In genomic region chr1:15154480-15155036, GRCh38 we compare ENCODE assay signal across 8 cellular contexts. TPM values are rescaled to one million over a fixed set of nuclear protein-coding genes. Genes with fewer than 3 reads are reported as not detected.
DNase-seq lines count a peak whose midpoint lies in the region; TF ChIP-seq lines count a peak whose summit lies in the region.

No MANE protein-coding gene starts in this region.

- intact Hi-C loops in thyroid gland (cut with DNase I), result no loop called here

- in situ Hi-C loops in brain microvascular endothelial cell (cut with HindIII; ENCODE audit: low pct_ligation_motif_present, low sequenced_read_pairs), result no loop called here

- TF ChIP-seq POLR2A in thyroid gland (IDR thresholded peaks at IDR 0.05), result no peak

- TF ChIP-seq CTCF in brain microvascular endothelial cell (IDR thresholded peaks at IDR 0.05; ENCODE audit: low read depth, low read length, missing control alignments), result no peak
- TF ChIP-seq CTCF in thyroid gland (IDR thresholded peaks at IDR 0.05), result no peak

- no peaks in the 10 kb centered on the region for H3K27me3 ChIP-seq in brain microvascular endothelial cell (replicated peaks)
- no peaks in the 10 kb centered on the region for H3K27me3 ChIP-seq in thyroid gland

- peaks cover 0 to 14% of the 10 kb centered on the region in 2 donors for H3K4me1 ChIP-seq in thyroid gland

- no peak overlapping the region for H3K27ac ChIP-seq in brain microvascular endothelial cell
- H3K27ac ChIP-seq in thyroid gland, result peak overlapping the region in 1 of 3 donors; percentile 46

- no peaks in the 10 kb centered on the region for H3K9me3 ChIP-seq in thyroid gland

- WGBS in thyroid gland, 2 donors, result 1 to 3% methylated on average over 10 to 25 of the region's 37 CpGs

- peak; percentile 9 for DNase-seq in stimulated activated CD4-positive, alpha-beta T cell treated with anti-CD3 and anti-CD28 coated beads, Interleukin-1b, Interleukin-23, amount 100 ng/mL, for 48 hours
- no peak for DNase-seq in stimulated activated CD4-positive, alpha-beta T cell treated with anti-CD3 and anti-CD28 coated beads, Interleukin-2, amount 100 ng/mL, for 48 hours
- peak; percentile 22 for DNase-seq in brain microvascular endothelial cell
- DNase-seq in left kidney (ENCODE audit: low read depth, low spot score), result peak; percentile 56
- peak; percentile 42 to 53 for DNase-seq in thyroid gland
- DNase-seq in NCI-H2029 (lab: John Stamatoyannopoulos, UW), result no peak
- DNase-seq in SKM-1 (lab: John Stamatoyannopoulos, UW; ENCODE audit: unreplicated experiment), result no peak
- DNase-seq in stimulated activated CD4-positive, alpha-beta T cell treated with anti-CD3 and anti-CD28 coated beads, Interleukin-4, amount 100 ng/mL, for 24 hours, result no peak

- H3K4me3 ChIP-seq in brain microvascular endothelial cell (ENCODE audit: low read depth, low read length) (peak overlapping the region; percentile 60), thyroid gland (replicated peaks in 1 of 3) (peak overlapping the region in 2 of 3 donors; percentile 65 to 67)

- H3K36me3 ChIP-seq in brain microvascular endothelial cell (replicated peaks) (no peaks in the 10 kb centered on the region), thyroid gland (no peaks in the 10 kb centered on the region)

RNA-seq across cellular contexts. Expression of gene TMEM51, which starts 1.0 kb away (rescaled TPM):
- 10 to 100 TPM in 1 of 4 donors, 1 to 10 TPM in 3; 3.7 to 12.0 (median 6.4) TPM for total RNA-seq in thyroid gland

Comparison
In these comparisons a context has a peak if more than half of its experiments do, and no peak if none do; other contexts are left out.
1. DNase-seq: peak in stimulated activated CD4-positive, alpha-beta T cell treated with anti-CD3 and anti-CD28 coated beads, Interleukin-1b, Interleukin-23, amount 100 ng/mL, for 48 hours (single experiment), brain microvascular endothelial cell (single experiment), left kidney (single experiment) and thyroid gland (2 of 2); none in stimulated activated CD4-positive, alpha-beta T cell treated with anti-CD3 and anti-CD28 coated beads, Interleukin-2, amount 100 ng/mL, for 48 hours (0 of 2), NCI-H2029 (single experiment), SKM-1 (single experiment) and stimulated activated CD4-positive, alpha-beta T cell treated with anti-CD3 and anti-CD28 coated beads, Interleukin-4, amount 100 ng/mL, for 24 hours (single experiment).